9 cellular contexts compared by ENCODE assay signal in genomic region chr1:64042331-64043100, GRCh38.
DNase-seq lines count a peak whose midpoint lies in the region; ATAC-seq, FAIRE-seq and TF ChIP-seq lines count a peak whose summit lies in the region.
"Had no signal": no experiment of that assay in that cellular context is flagged by ENCODE, and none has a peak within 500 bp of the region (broad histone marks: within the 10 kb centered on the region; RNA-seq: fewer than 3 reads in every experiment).

No MANE protein-coding gene starts in this region.

- peaks cover 12 to 36% of the 10 kb centered on the region in 2 donors for H3K27me3 Mint-ChIP-seq in effector memory CD8-positive, alpha-beta T cell
- H3K27me3 Mint-ChIP-seq in WTC11 (ENCODE audit: low read depth) = no peaks in the 10 kb centered on the region
- no peaks in the 10 kb centered on the region for H3K27me3 Mint-ChIP-seq in activated T-cell treated with anti-CD3 and anti-CD28 coated beads, Interleukin-2, amount 50 U/mL, for 4 hours (ENCODE audit: low read depth)

- ATAC-seq in effector memory CD8-positive, alpha-beta T cell (replicated peaks) = no peak
- ATAC-seq in WTC11 = no peak
- ATAC-seq in activated T-cell treated with anti-CD3 and anti-CD28 coated beads, Interleukin-2, amount 50 U/mL, for 4 hours = no peak

- DNase-seq in HPDE6-E6E7 (ENCODE audit: extremely low spot score) (peak; percentile 37), brain pericyte (ENCODE audit: low read depth, low spot score) (peak; percentile 65), superior temporal gyrus (ENCODE audit: extremely low spot score) (peak; percentile 81), WTC11 (ENCODE audit: low spot score) (no peak), NCI-H526 (lab: John Stamatoyannopoulos, UW) (no peak)
- DNase-seq in effector memory CD8-positive, alpha-beta T cell = no peak
- DNase-seq in activated T-cell treated with anti-CD3 and anti-CD28 coated beads, Interleukin-2, amount 50 U/mL, for 4 hours = no peak

- no peak overlapping the region for H3K27ac Mint-ChIP-seq in effector memory CD8-positive, alpha-beta T cell
- no peak overlapping the region for H3K27ac Mint-ChIP-seq in WTC11

- no peak for TF ChIP-seq CTCF in WTC11 (IDR thresholded peaks at IDR 0.05)

- FAIRE-seq in islet of Langerhans (lab: Jason Lieb, UNC) = peak; percentile 81

- no peak overlapping the region for H3K4me3 Mint-ChIP-seq in effector memory CD8-positive, alpha-beta T cell
- H3K4me3 Mint-ChIP-seq in WTC11 = no peak overlapping the region
- H3K4me3 Mint-ChIP-seq in activated T-cell treated with anti-CD3 and anti-CD28 coated beads, Interleukin-2, amount 50 U/mL, for 4 hours = no peak overlapping the region
- H3K4me3 Mint-ChIP-seq: central memory CD8-positive, alpha-beta T cell had no signal

- CTCF ChIA-PET in WTC11 (lab: Charles Lee) = no interaction called here

- H3K36me3 Mint-ChIP-seq in effector memory CD8-positive, alpha-beta T cell (ENCODE audit: insufficient read depth) = no peaks in the 10 kb centered on the region
- no peaks in the 10 kb centered on the region for H3K36me3 Mint-ChIP-seq in WTC11
- H3K36me3 Mint-ChIP-seq in activated T-cell treated with anti-CD3 and anti-CD28 coated beads, Interleukin-2, amount 50 U/mL, for 4 hours (ENCODE audit: insufficient read depth) = no peaks in the 10 kb centered on the region

- POLR2A ChIA-PET in WTC11 (lab: Charles Lee) = no interaction called here

- no peaks in the 10 kb centered on the region for H3K4me1 Mint-ChIP-seq in effector memory CD8-positive, alpha-beta T cell (ENCODE audit: low read depth in 2 of 2)
- peaks cover 66% of the 10 kb centered on the region for H3K4me1 Mint-ChIP-seq in WTC11
- no peaks in the 10 kb centered on the region for H3K4me1 Mint-ChIP-seq in activated T-cell treated with anti-CD3 and anti-CD28 coated beads, Interleukin-2, amount 50 U/mL, for 4 hours (ENCODE audit: low read depth)
- H3K4me1 Mint-ChIP-seq: central memory CD8-positive, alpha-beta T cell had no signal

- H3K9me3 Mint-ChIP-seq in effector memory CD8-positive, alpha-beta T cell = no peaks in the 10 kb centered on the region
- H3K9me3 Mint-ChIP-seq in WTC11 = no peaks in the 10 kb centered on the region
- no peaks in the 10 kb centered on the region for H3K9me3 Mint-ChIP-seq in activated T-cell treated with anti-CD3 and anti-CD28 coated beads, Interleukin-2, amount 50 U/mL, for 4 hours
- H3K9me3 Mint-ChIP-seq: central memory CD8-positive, alpha-beta T cell had no signal

TF ChIP-seq in WTC11, 78 proteins besides CTCF, POLR2A, EP300 and RAD21:
- TF ChIP-seq PRDM15 (CRISPR knock-in tag; IDR thresholded peaks at IDR 0.05) (no peak), ZNF671 (CRISPR knock-in tag; IDR thresholded peaks at IDR 0.05) (no peak), MLX (CRISPR knock-in tag; IDR thresholded peaks at IDR 0.05) (no peak), NFYB (CRISPR knock-in tag; conservative IDR thresholded peaks at IDR 0.05; ENCODE audit: low read depth) (no peak), E2F5 (CRISPR knock-in tag; IDR thresholded peaks at IDR 0.05) (no peak)

Comparison
In these comparisons a context has a peak if more than half of its experiments do, and no peak if none do; other contexts are left out.
1. DNase-seq: peak in HPDE6-E6E7 (single experiment), brain pericyte (single experiment) and superior temporal gyrus (single experiment); none in effector memory CD8-positive, alpha-beta T cell (0 of 3), WTC11 (single experiment), activated T-cell treated with anti-CD3 and anti-CD28 coated beads, Interleukin-2, amount 50 U/mL, for 4 hours (single experiment) and NCI-H526 (0 of 2).